Comparison of ENCODE assay signal across 9 cellular contexts in the genomic region with DNA sequence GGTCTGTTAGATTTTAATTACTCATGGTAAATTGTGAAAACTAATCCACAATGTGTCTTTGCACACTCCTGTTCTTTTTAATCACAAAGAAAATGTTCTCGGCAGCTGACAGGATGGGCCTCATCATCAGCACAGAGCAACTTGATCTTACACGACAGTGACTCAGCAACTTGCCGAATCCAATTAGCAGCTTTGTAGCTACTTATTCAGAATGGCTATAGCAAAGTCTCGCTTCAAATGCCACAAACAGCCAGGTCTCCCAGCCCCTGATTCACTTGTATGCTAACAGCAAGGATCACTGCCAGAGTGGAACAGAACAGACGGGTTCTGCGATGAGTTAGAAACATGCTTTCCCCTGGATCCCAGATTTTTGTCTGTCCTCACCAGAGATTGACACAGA.
DNase-seq lines count a peak whose midpoint lies in the region; ATAC-seq and TF ChIP-seq lines count a peak whose summit lies in the region.
"Had no signal": no experiment of that assay in that cellular context is flagged by ENCODE, and none has a peak within 500 bp of the region (broad histone marks: within the 10 kb centered on the region; RNA-seq: fewer than 3 reads in every experiment).

No MANE protein-coding gene starts in this region.

- POLR2A ChIA-PET in activated CD4-positive, alpha-beta memory T cell treated with anti-CD3 and anti-CD28 coated beads, Interleukin-2, amount 10 ng/mL, durations not matched to agents 7 days and 5 days (lab: Charles Lee): no interaction called here

- no peak overlapping the region for H3K4me3 ChIP-seq in psoas muscle

- peaks cover 22% of the 10 kb centered on the region for H3K9me3 Mint-ChIP-seq in HFFc6
- H3K9me3 Mint-ChIP-seq in activated CD4-positive, alpha-beta memory T cell treated with anti-CD3 and anti-CD28 coated beads, Interleukin-2, amount 10 ng/mL, durations not matched to agents 7 days and 5 days: peaks cover 14% of the 10 kb centered on the region

- no peak for TF ChIP-seq CTCF in HFFc6 (IDR thresholded peaks at IDR 0.05)
- no peak for TF ChIP-seq CTCF in psoas muscle (IDR thresholded peaks at IDR 0.05)

- H3K9me3 ChIP-seq in psoas muscle: peaks cover 7% of the 10 kb centered on the region

- peaks cover 4% of the 10 kb centered on the region for H3K27me3 Mint-ChIP-seq in HFFc6 (ENCODE audit: insufficient read depth)
- no peaks in the 10 kb centered on the region for H3K27me3 Mint-ChIP-seq in activated CD4-positive, alpha-beta memory T cell treated with anti-CD3 and anti-CD28 coated beads, Interleukin-2, amount 10 ng/mL, durations not matched to agents 7 days and 5 days

- WGBS in psoas muscle, 3 donors: 40 to 53% (median 42%) methylated on average over 6 of the region's 6 CpGs

- peak overlapping the region; percentile 89 for H3K27ac ChIP-seq in psoas muscle

- no peaks in the 10 kb centered on the region for H3K36me3 ChIP-seq in psoas muscle (ENCODE audit: insufficient read depth in 1 of 2, low read depth in 1 of 2)

- peaks cover 48% of the 10 kb centered on the region for H3K4me1 ChIP-seq in psoas muscle

- no peaks in the 10 kb centered on the region for H3K27me3 ChIP-seq in psoas muscle (ENCODE audit: insufficient read depth in 3 of 3, low read length in 2 of 3)

- peaks cover 39% of the 10 kb centered on the region for H3K4me1 Mint-ChIP-seq in HFFc6 (ENCODE audit: low read depth)
- H3K4me1 Mint-ChIP-seq in activated CD4-positive, alpha-beta memory T cell treated with anti-CD3 and anti-CD28 coated beads, Interleukin-2, amount 10 ng/mL, durations not matched to agents 7 days and 5 days: no peaks in the 10 kb centered on the region

- H3K4me3 Mint-ChIP-seq in HFFc6: peak overlapping the region; percentile 77
- no peak overlapping the region for H3K4me3 Mint-ChIP-seq in activated CD4-positive, alpha-beta memory T cell treated with anti-CD3 and anti-CD28 coated beads, Interleukin-2, amount 10 ng/mL, durations not matched to agents 7 days and 5 days

- peak overlapping the region; percentile 94 for H3K27ac Mint-ChIP-seq in HFFc6
- no peak overlapping the region for H3K27ac Mint-ChIP-seq in activated CD4-positive, alpha-beta memory T cell treated with anti-CD3 and anti-CD28 coated beads, Interleukin-2, amount 10 ng/mL, durations not matched to agents 7 days and 5 days

- peak; percentile 74 for DNase-seq in HFFc6
- peak; percentile 33 for DNase-seq in glomerular visceral epithelial cell (ENCODE audit: extremely low spot score)
- no peak for DNase-seq in psoas muscle
- DNase-seq in middle frontal gyrus (ENCODE audit: extremely low spot score, low spot score): no peak
- DNase-seq in activated CD4-positive, alpha-beta memory T cell treated with anti-CD3 and anti-CD28 coated beads, Interleukin-2, amount 10 ng/mL, durations not matched to agents 7 days and 5 days: no peak
- DNase-seq: activated gamma-delta T cell had no signal

- CTCF ChIA-PET in activated CD4-positive, alpha-beta memory T cell treated with anti-CD3 and anti-CD28 coated beads, Interleukin-2, amount 10 ng/mL, durations not matched to agents 7 days and 5 days (lab: Charles Lee): no interaction called here

- ATAC-seq in SK-N-SH treated with all-trans-retinoic acid at 6 μM for 48 hours (peak; percentile 88), psoas muscle (peak; percentile 74 to 86 (median 80)), HG03520 (IDR thresholded peaks at IDR 0.05; ENCODE audit: unreplicated experiment) (no peak), GM18517 (IDR thresholded peaks at IDR 0.05; ENCODE audit: unreplicated experiment) (no peak)

- peaks cover 34% of the 10 kb centered on the region for H3K36me3 Mint-ChIP-seq in HFFc6 (ENCODE audit: low read depth)
- H3K36me3 Mint-ChIP-seq in activated CD4-positive, alpha-beta memory T cell treated with anti-CD3 and anti-CD28 coated beads, Interleukin-2, amount 10 ng/mL, durations not matched to agents 7 days and 5 days (ENCODE audit: low read depth): peaks cover 7% of the 10 kb centered on the region

- intact Hi-C loops in psoas muscle (cut with DNase I): loop anchor here in 1 of 2 donors (10.0 kb wide), 1 partner anchor 287 kb away; no protein-coding TSS in a partner anchor

TF ChIP-seq in SK-N-SH treated with all-trans-retinoic acid at 6 μM for 48 hours, 23 proteins besides CTCF, POLR2A, EP300 and RAD21:
- TF ChIP-seq RARB (CRISPR knock-in tag; IDR thresholded peaks at IDR 0.05) (no peak), BACH2 (CRISPR knock-in tag; IDR thresholded peaks at IDR 0.05; ENCODE audit: borderline replicate concordance) (no peak), ZC3H10 (CRISPR knock-in tag; IDR thresholded peaks at IDR 0.05) (no peak), SNAI2 (CRISPR knock-in tag; IDR thresholded peaks at IDR 0.05) (no peak), ZNF70 (CRISPR knock-in tag; IDR thresholded peaks at IDR 0.05) (no peak), PPARA (CRISPR knock-in tag; IDR thresholded peaks at IDR 0.05; ENCODE audit: borderline replicate concordance) (no peak), TOX (CRISPR knock-in tag; IDR thresholded peaks at IDR 0.05; ENCODE audit: borderline replicate concordance) (no peak), GLIS3 (CRISPR knock-in tag; IDR thresholded peaks at IDR 0.05) (no peak), ZFP30 (CRISPR knock-in tag; IDR thresholded peaks at IDR 0.05) (no peak), ISL1 (CRISPR knock-in tag; IDR thresholded peaks at IDR 0.05) (no peak), OSR1 (CRISPR knock-in tag; IDR thresholded peaks at IDR 0.05) (no peak), ZNF8 (CRISPR knock-in tag; IDR thresholded peaks at IDR 0.05) (no peak), ZFP3 (CRISPR knock-in tag; IDR thresholded peaks at IDR 0.05) (no peak), ESRRG (CRISPR knock-in tag; IDR thresholded peaks at IDR 0.05) (no peak), CSDC2 (CRISPR knock-in tag; IDR thresholded peaks at IDR 0.05) (no peak)
- TF ChIP-seq, protein P1, sequence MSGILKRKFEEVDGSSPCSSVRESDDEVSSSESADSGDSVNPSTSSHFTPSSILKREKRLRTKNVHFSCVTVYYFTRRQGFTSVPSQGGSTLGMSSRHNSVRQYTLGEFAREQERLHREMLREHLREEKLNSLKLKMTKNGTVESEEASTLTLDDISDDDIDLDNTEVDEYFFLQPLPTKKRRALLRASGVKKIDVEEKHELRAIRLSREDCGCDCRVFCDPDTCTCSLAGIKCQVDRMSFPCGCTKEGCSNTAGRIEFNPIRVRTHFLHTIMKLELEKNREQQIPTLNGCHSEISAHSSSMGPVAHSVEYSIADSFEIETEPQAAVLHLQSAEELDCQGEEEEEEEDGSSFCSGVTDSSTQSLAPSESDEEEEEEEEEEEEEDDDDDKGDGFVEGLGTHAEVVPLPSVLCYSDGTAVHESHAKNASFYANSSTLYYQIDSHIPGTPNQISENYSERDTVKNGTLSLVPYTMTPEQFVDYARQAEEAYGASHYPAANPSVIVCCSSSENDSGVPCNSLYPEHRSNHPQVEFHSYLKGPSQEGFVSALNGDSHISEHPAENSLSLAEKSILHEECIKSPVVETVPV (CRISPR knock-in tag; IDR thresholded peaks at IDR 0.05): no peak
- TF ChIP-seq, protein P2, sequence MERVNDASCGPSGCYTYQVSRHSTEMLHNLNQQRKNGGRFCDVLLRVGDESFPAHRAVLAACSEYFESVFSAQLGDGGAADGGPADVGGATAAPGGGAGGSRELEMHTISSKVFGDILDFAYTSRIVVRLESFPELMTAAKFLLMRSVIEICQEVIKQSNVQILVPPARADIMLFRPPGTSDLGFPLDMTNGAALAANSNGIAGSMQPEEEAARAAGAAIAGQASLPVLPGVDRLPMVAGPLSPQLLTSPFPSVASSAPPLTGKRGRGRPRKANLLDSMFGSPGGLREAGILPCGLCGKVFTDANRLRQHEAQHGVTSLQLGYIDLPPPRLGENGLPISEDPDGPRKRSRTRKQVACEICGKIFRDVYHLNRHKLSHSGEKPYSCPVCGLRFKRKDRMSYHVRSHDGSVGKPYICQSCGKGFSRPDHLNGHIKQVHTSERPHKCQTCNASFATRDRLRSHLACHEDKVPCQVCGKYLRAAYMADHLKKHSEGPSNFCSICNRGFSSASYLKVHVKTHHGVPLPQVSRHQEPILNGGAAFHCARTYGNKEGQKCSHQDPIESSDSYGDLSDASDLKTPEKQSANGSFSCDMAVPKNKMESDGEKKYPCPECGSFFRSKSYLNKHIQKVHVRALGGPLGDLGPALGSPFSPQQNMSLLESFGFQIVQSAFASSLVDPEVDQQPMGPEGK (CRISPR knock-in tag; IDR thresholded peaks at IDR 0.05; ENCODE audit: borderline replicate concordance): no peak

Comparison
In these comparisons a context has a peak if more than half of its experiments do, and no peak if none do; other contexts are left out.
1. DNase-seq: peak in HFFc6 (single experiment) and glomerular visceral epithelial cell (single experiment); none in psoas muscle (0 of 2), middle frontal gyrus (single experiment) and activated CD4-positive, alpha-beta memory T cell treated with anti-CD3 and anti-CD28 coated beads, Interleukin-2, amount 10 ng/mL, durations not matched to agents 7 days and 5 days (single experiment).
2. ATAC-seq: peak in SK-N-SH treated with all-trans-retinoic acid at 6 μM for 48 hours (single experiment) and psoas muscle (4 of 4); none in HG03520 (single experiment) and GM18517 (single experiment).